ENCODE assay signal across 18 cellular contexts in genomic region chr1:90969241-90969640, GRCh38. TPM values are rescaled to one million over a fixed set of nuclear protein-coding genes. Genes with fewer than 3 reads are reported as not detected.
A peak's percentile ranks its signal among the peaks of the same experiment; 100 is the strongest.
DNase-seq lines count a peak whose midpoint lies in the region; ATAC-seq and TF ChIP-seq lines count a peak whose summit lies in the region.
"Had no signal": no experiment of that assay in that cellular context is flagged by ENCODE, and none has a peak within 500 bp of the region (broad histone marks: within the 10 kb centered on the region; RNA-seq: fewer than 3 reads in every experiment).

No MANE protein-coding gene starts in this region.

- H3K4me1 Mint-ChIP-seq in natural killer cell = peaks cover 27 to 33% of the 10 kb centered on the region in 2 donors
- peaks cover 26 to 40% of the 10 kb centered on the region in 2 donors for H3K4me1 Mint-ChIP-seq in natural killer cell treated with Interleukin-12 subunit alpha and Interleukin-12 subunit beta and Interleukin-15 and Interleukin-18, amount 100 ng/mL, for 72 hours (ENCODE audit: low read depth in 2 of 2)

- H3K4me3 Mint-ChIP-seq in natural killer cell = no peak overlapping the region
- H3K4me3 Mint-ChIP-seq in natural killer cell treated with Interleukin-12 subunit alpha and Interleukin-12 subunit beta and Interleukin-15 and Interleukin-18, amount 100 ng/mL, for 72 hours = no peak overlapping the region
- H3K4me3 Mint-ChIP-seq: B cell; CD4-positive, alpha-beta T cell; GM23338 had no signal

- DNase-seq in natural killer cell = no peak
- no peak for DNase-seq in natural killer cell treated with Interleukin-12 subunit alpha and Interleukin-12 subunit beta and Interleukin-15 and Interleukin-18, amount 100 ng/mL, for 72 hours (ENCODE audit: low spot score)
- DNase-seq in WERI-Rb-1 = peak; percentile 65
- DNase-seq in amygdala (lab: John Stamatoyannopoulos, UW) = no peak
- no peak for DNase-seq in retina
- DNase-seq in SW480 (ENCODE audit: low spot score) = no peak
- DNase-seq in NCI-H1694 (lab: John Stamatoyannopoulos, UW) = no peak
- DNase-seq: 8988T; ACHN; C1 segment of cervical spinal cord; CD4-positive, alpha-beta T cell; COR-L47; DMS53; GF-D8; H7 had no signal

- no peaks in the 10 kb centered on the region for H3K36me3 Mint-ChIP-seq in natural killer cell
- no peaks in the 10 kb centered on the region for H3K36me3 Mint-ChIP-seq in natural killer cell treated with Interleukin-12 subunit alpha and Interleukin-12 subunit beta and Interleukin-15 and Interleukin-18, amount 100 ng/mL, for 72 hours

- no peaks in the 10 kb centered on the region for H3K27me3 ChIP-seq in WERI-Rb-1 (ENCODE audit: insufficient read depth, low read depth, severe bottlenecking)

- no peak overlapping the region for H3K27ac ChIP-seq in WERI-Rb-1

- H3K27me3 Mint-ChIP-seq in natural killer cell (ENCODE audit: low read depth in 2 of 2) = no peaks in the 10 kb centered on the region
- H3K27me3 Mint-ChIP-seq in natural killer cell treated with Interleukin-12 subunit alpha and Interleukin-12 subunit beta and Interleukin-15 and Interleukin-18, amount 100 ng/mL, for 72 hours = no peaks in the 10 kb centered on the region
- H3K27me3 Mint-ChIP-seq: B cell; CD4-positive, alpha-beta T cell had no signal

- no peaks in the 10 kb centered on the region for H3K9me3 Mint-ChIP-seq in natural killer cell
- no peaks in the 10 kb centered on the region for H3K9me3 Mint-ChIP-seq in natural killer cell treated with Interleukin-12 subunit alpha and Interleukin-12 subunit beta and Interleukin-15 and Interleukin-18, amount 100 ng/mL, for 72 hours
- H3K9me3 Mint-ChIP-seq: CD4-positive, alpha-beta T cell; GM23338 had no signal

- H3K4me3 ChIP-seq in WERI-Rb-1 (ENCODE audit: low read depth, low read length) = no peak overlapping the region
- H3K4me3 ChIP-seq: GM23338 had no signal

- ATAC-seq in natural killer cell (peak in 2 of 3 donors; percentile 18 to 22), HG03432 (IDR thresholded peaks at IDR 0.05; ENCODE audit: unreplicated experiment) (peak; percentile 54)
- no peak for ATAC-seq in natural killer cell treated with Interleukin-12 subunit alpha and Interleukin-12 subunit beta and Interleukin-15 and Interleukin-18, amount 100 ng/mL, for 72 hours
- ATAC-seq: GM23338 had no signal

- H3K36me3 ChIP-seq in WERI-Rb-1 = peaks cover 11% of the 10 kb centered on the region

- TF ChIP-seq CTCF in natural killer cell (IDR thresholded peaks at IDR 0.05) (no peak), WERI-Rb-1 (IDR thresholded peaks at IDR 0.05; ENCODE audit: low read depth, low read length) (no peak)

- H3K9me3 ChIP-seq in WERI-Rb-1 (ENCODE audit: severe bottlenecking) = no peaks in the 10 kb centered on the region

- H3K27ac Mint-ChIP-seq in natural killer cell = no peak overlapping the region
- H3K27ac Mint-ChIP-seq in natural killer cell treated with Interleukin-12 subunit alpha and Interleukin-12 subunit beta and Interleukin-15 and Interleukin-18, amount 100 ng/mL, for 72 hours = no peak overlapping the region
- H3K27ac Mint-ChIP-seq: B cell; CD4-positive, alpha-beta T cell; GM23338 had no signal

- intact Hi-C loops in natural killer cell (cut with micrococcal nuclease) = loop anchor here (10.0 kb wide), 1 partner anchor 46 kb away; no protein-coding TSS in a partner anchor

RNA-seq across cellular contexts. Expression of gene ZNF644, which starts 52.6 kb away (rescaled TPM):
- total RNA-seq in natural killer cell = 100 to 1,000 TPM; 135 to 157 (median 142) TPM
- 10 to 100 TPM; 58.4 to 76.6 TPM for total RNA-seq in natural killer cell treated with Interleukin-12 subunit alpha and Interleukin-12 subunit beta and Interleukin-15 and Interleukin-18, amount 100 ng/mL, for 72 hours

Comparison
In these comparisons a context has a peak if more than half of its experiments do, and no peak if none do; other contexts are left out.
1. ATAC-seq: peak in natural killer cell (2 of 3) and HG03432 (single experiment); none in natural killer cell treated with Interleukin-12 subunit alpha and Interleukin-12 subunit beta and Interleukin-15 and Interleukin-18, amount 100 ng/mL, for 72 hours (0 of 2).